Comparison of ENCODE assay signal across 8 cellular contexts in genomic region chr3:20039765-20040475, GRCh38. TPM values are rescaled to one million over a fixed set of nuclear protein-coding genes. Genes with fewer than 3 reads are reported as not detected.
DNase-seq lines count a peak whose midpoint lies in the region; ATAC-seq, FAIRE-seq and TF ChIP-seq lines count a peak whose summit lies in the region.

Gene KAT2B (plus strand): TSS chr3:20040446. CDS start chr3:20040478, 32 bp downstream.

- peak within 1 kb of the TSS; percentile 92 for H3K4me2 ChIP-seq in OCI-LY1 (ENCODE audit: low read length)

- H3K4me1 ChIP-seq in OCI-LY1 (ENCODE audit: insufficient read depth, low read length, severe bottlenecking) (peaks cover 49% of the 10 kb centered on the region), mucosa of stomach (ENCODE audit: control insufficient read depth, insufficient read depth, low read length) (peaks cover 24% of the 10 kb centered on the region)

- peak within 1 kb of the TSS; percentile 96 for H3K9ac ChIP-seq in OCI-LY1 (ENCODE audit: low read length)
- peak within 1 kb of the TSS; percentile 77 for H3K9ac ChIP-seq in mucosa of stomach (ENCODE audit: low read length)

- H3K27ac ChIP-seq in C4-2B (peak within 1 kb of the TSS; percentile 64), OCI-LY1 (ENCODE audit: low read depth, low read length, poor library complexity, severe bottlenecking) (peak within 1 kb of the TSS; percentile 97)

- no peaks in the 10 kb centered on the region for H3K9me3 ChIP-seq in OCI-LY1 (ENCODE audit: low read length)
- H3K9me3 ChIP-seq in mucosa of stomach (ENCODE audit: control insufficient read depth, low read length), result no peaks in the 10 kb centered on the region

- peaks cover 5% of the 10 kb centered on the region; the same call in 1 of the 2 replicates for H3F3A ChIP-seq in OCI-LY1 (ENCODE audit: insufficient read depth, low read length)

- no peaks in the 10 kb centered on the region for H3K36me3 ChIP-seq in OCI-LY1 (ENCODE audit: insufficient read depth, low read length)
- H3K36me3 ChIP-seq in mucosa of stomach (ENCODE audit: control insufficient read depth, insufficient read depth, low read length), result no peaks in the 10 kb centered on the region

- H3K4me3 ChIP-seq in OCI-LY1 (ENCODE audit: low read depth, low read length, poor library complexity, severe bottlenecking), result peak within 1 kb of the TSS; percentile 75
- peak within 1 kb of the TSS; percentile 86 for H3K4me3 ChIP-seq in epithelial cell of proximal tubule (ENCODE audit: low read depth, low read length)
- H3K4me3 ChIP-seq in mucosa of stomach (ENCODE audit: low read length), result peak within 1 kb of the TSS; percentile 90

- no peaks in the 10 kb centered on the region for H4K20me1 ChIP-seq in OCI-LY1 (ENCODE audit: insufficient read depth, low read length)

- peaks cover 17% of the 10 kb centered on the region for H3K79me2 ChIP-seq in OCI-LY1 (ENCODE audit: insufficient read depth, low read length)

- peak within 1 kb of the TSS; percentile 53 for H2AFZ ChIP-seq in OCI-LY1 (ENCODE audit: low read length)

- ATAC-seq in HG03457 (IDR thresholded peaks at IDR 0.05; ENCODE audit: unreplicated experiment), result peak; percentile 54

- H3K27me3 ChIP-seq in OCI-LY1 (ENCODE audit: insufficient read depth, low read length) (no peaks in the 10 kb centered on the region), mucosa of stomach (ENCODE audit: control insufficient read depth, insufficient read depth, low read length) (no peaks in the 10 kb centered on the region)

- TF ChIP-seq CTCF in C4-2B (conservative IDR thresholded peaks at IDR 0.05) (peak; percentile 65), OCI-LY1 (IDR thresholded peaks at IDR 0.05; ENCODE audit: low read length) (peak; percentile 60), epithelial cell of proximal tubule (conservative IDR thresholded peaks at IDR 0.05; ENCODE audit: low read depth, low read length) (peak; percentile 63)

- FAIRE-seq in GM19239 (lab: Jason Lieb, UNC), result peak; percentile 23

- no peaks in the 10 kb centered on the region for H3K9me2 ChIP-seq in OCI-LY1 (ENCODE audit: low read depth, low read length)

- DNase-seq in GM19239 (ENCODE audit: insufficient read length, low spot score) (peak; percentile 72), activated T-cell treated with anti-CD3 and anti-CD28 coated beads for 48 hours (ENCODE audit: low read depth) (peak; percentile 81), epithelial cell of proximal tubule (ENCODE audit: low read depth) (no peak)
- DNase-seq in stimulated activated CD8-positive, alpha-beta memory T cell treated with anti-CD3 and anti-CD28 coated beads, Interleukin-7, amount 100 ng/mL, for 24 hours (ENCODE audit: low read depth), result peak; percentile 61

RNA-seq across cellular contexts. Expression of gene KAT2B, which starts in this region (rescaled TPM):
- total RNA-seq in epithelial cell of proximal tubule, result 3.6 and 5.1 TPM in 2 replicates
